8 cellular contexts compared by ENCODE assay signal in genomic region chr15:84633311-84634227, GRCh38. TPM values are rescaled to one million over a fixed set of nuclear protein-coding genes. Genes with fewer than 3 reads are reported as not detected.
DNase-seq lines count a peak whose midpoint lies in the region; ATAC-seq and TF ChIP-seq lines count a peak whose summit lies in the region.

No MANE protein-coding gene starts in this region.

- CTCF ChIA-PET in CD4-positive, alpha-beta memory T cell (lab: Charles Lee; ENCODE audit: partially characterized antibody): interaction anchor here (1.3 to 3.3 kb wide), 5 partner anchors 15 to 45 kb away, joined by 3 to 22 read pairs (median 12); partner anchors contain the start of genes WDR73 and ZSCAN2

- no peaks in the 10 kb centered on the region for H3K27me3 Mint-ChIP-seq in CD4-positive, alpha-beta memory T cell
- no peaks in the 10 kb centered on the region for H3K27me3 Mint-ChIP-seq in T-helper 1 cell treated with Interleukin-12 subunit alpha and Interleukin-12 subunit beta and Interleukin-4 antibody, amounts not matched to agents 30 μg/mL and 1 μg/mL, for 36 hours (ENCODE audit: low read depth)

- H3K27ac ChIP-seq in CD4-positive, alpha-beta memory T cell (ENCODE audit: low read depth, low read length): peak overlapping the region; percentile 75
- H3K27ac ChIP-seq in right atrium auricular region: peak overlapping the region; percentile 93 to 95
- peak overlapping the region; percentile 97 for H3K27ac ChIP-seq in psoas muscle
- peak overlapping the region; percentile 95 for H3K27ac ChIP-seq in uterus

- WGBS in psoas muscle, 3 donors: 0% methylated on average over 84 to 105 of the region's 105 CpGs

- no peaks in the 10 kb centered on the region for H3K27me3 ChIP-seq in CD4-positive, alpha-beta memory T cell (ENCODE audit: insufficient read depth, low read length)
- H3K27me3 ChIP-seq in right atrium auricular region: no peaks in the 10 kb centered on the region
- H3K27me3 ChIP-seq in psoas muscle (ENCODE audit: insufficient read depth in 3 of 3, low read length in 2 of 3): no peaks in the 10 kb centered on the region
- no peaks in the 10 kb centered on the region for H3K27me3 ChIP-seq in uterus

- DNase-seq in CD4-positive, alpha-beta memory T cell: peak; percentile 62 to 68 (median 67)
- peak; percentile 61 for DNase-seq in HuH-7.5 (ENCODE audit: low spot score)
- DNase-seq in amniotic stem cell (lab: John Stamatoyannopoulos, UW): peak; percentile 47
- peak; percentile 73 for DNase-seq in right atrium auricular region (ENCODE audit: low spot score)
- DNase-seq in psoas muscle: peak; percentile 71 to 85
- DNase-seq in uterus: peak; percentile 54 to 63

- H3K9me3 Mint-ChIP-seq in CD4-positive, alpha-beta memory T cell: no peaks in the 10 kb centered on the region
- H3K9me3 Mint-ChIP-seq in T-helper 1 cell treated with Interleukin-12 subunit alpha and Interleukin-12 subunit beta and Interleukin-4 antibody, amounts not matched to agents 30 μg/mL and 1 μg/mL, for 36 hours: no peaks in the 10 kb centered on the region

- H3K27ac Mint-ChIP-seq in CD4-positive, alpha-beta memory T cell: peak overlapping the region; percentile 91 to 97 (median 96)
- peak overlapping the region; percentile 95 for H3K27ac Mint-ChIP-seq in T-helper 1 cell treated with Interleukin-12 subunit alpha and Interleukin-12 subunit beta and Interleukin-4 antibody, amounts not matched to agents 30 μg/mL and 1 μg/mL, for 36 hours

- H3K4me1 Mint-ChIP-seq in CD4-positive, alpha-beta memory T cell: peaks cover 28 to 56% (median 44%) of the 10 kb centered on the region in 4 donors
- H3K4me1 Mint-ChIP-seq in T-helper 1 cell treated with Interleukin-12 subunit alpha and Interleukin-12 subunit beta and Interleukin-4 antibody, amounts not matched to agents 30 μg/mL and 1 μg/mL, for 36 hours (ENCODE audit: low read depth): peaks cover 34% of the 10 kb centered on the region

- H3K36me3 ChIP-seq in CD4-positive, alpha-beta memory T cell (ENCODE audit: insufficient read depth, low read length): peaks cover 8% of the 10 kb centered on the region
- H3K36me3 ChIP-seq in right atrium auricular region (peaks cover 12% of the 10 kb centered on the region), psoas muscle (ENCODE audit: insufficient read depth in 1 of 2, low read depth in 1 of 2) (peaks cover 4 to 28% of the 10 kb centered on the region in 2 donors), uterus (no peaks in the 10 kb centered on the region)

- H3K4me1 ChIP-seq in CD4-positive, alpha-beta memory T cell (ENCODE audit: insufficient read depth, low read length): peaks cover 40% of the 10 kb centered on the region
- H3K4me1 ChIP-seq in right atrium auricular region (peaks cover 0 to 28% of the 10 kb centered on the region in 2 donors), psoas muscle (peaks cover 28% of the 10 kb centered on the region), uterus (peaks cover 0 to 7% of the 10 kb centered on the region in 2 donors)

- peak overlapping the region; percentile 63 to 91 for H3K4me3 ChIP-seq in CD4-positive, alpha-beta memory T cell (ENCODE audit: low read length in 2 of 2)
- peak overlapping the region; percentile 64 to 67 for H3K4me3 ChIP-seq in right atrium auricular region
- H3K4me3 ChIP-seq in psoas muscle: peak overlapping the region; percentile 89
- H3K4me3 ChIP-seq in uterus: peak overlapping the region; percentile 47 to 57

- peak overlapping the region; percentile 91 to 97 (median 95) for H3K4me3 Mint-ChIP-seq in CD4-positive, alpha-beta memory T cell
- peak overlapping the region; percentile 93 for H3K4me3 Mint-ChIP-seq in T-helper 1 cell treated with Interleukin-12 subunit alpha and Interleukin-12 subunit beta and Interleukin-4 antibody, amounts not matched to agents 30 μg/mL and 1 μg/mL, for 36 hours

- TF ChIP-seq POLR2A in uterus (IDR thresholded peaks at IDR 0.05): peak in 1 of 2 donors; percentile 30

- ATAC-seq in GM21390 (IDR thresholded peaks at IDR 0.05; ENCODE audit: unreplicated experiment): peak; percentile 42
- peak; percentile 64 to 70 (median 64) for ATAC-seq in psoas muscle

- POLR2A ChIA-PET in CD4-positive, alpha-beta memory T cell (lab: Charles Lee; ENCODE audit: partially characterized antibody): interaction anchor here (0.6 to 7.2 kb wide), 17 partner anchors 10 to 174 kb away, joined by 3 to 101 read pairs (median 6); partner anchors contain the start of genes NMB, SEC11A, WDR73 and ZSCAN2

- no peaks in the 10 kb centered on the region for H3K9me3 ChIP-seq in CD4-positive, alpha-beta memory T cell (ENCODE audit: control insufficient read depth in 1 of 2, low read length in 2 of 2)
- H3K9me3 ChIP-seq in right atrium auricular region: no peaks in the 10 kb centered on the region
- H3K9me3 ChIP-seq in psoas muscle: no peaks in the 10 kb centered on the region
- H3K9me3 ChIP-seq in uterus: no peaks in the 10 kb centered on the region

- H3K36me3 Mint-ChIP-seq in CD4-positive, alpha-beta memory T cell: peaks cover 7 to 30% of the 10 kb centered on the region in 2 donors
- peaks cover 28% of the 10 kb centered on the region for H3K36me3 Mint-ChIP-seq in T-helper 1 cell treated with Interleukin-12 subunit alpha and Interleukin-12 subunit beta and Interleukin-4 antibody, amounts not matched to agents 30 μg/mL and 1 μg/mL, for 36 hours (ENCODE audit: low read depth)

- TF ChIP-seq CTCF in right atrium auricular region (IDR thresholded peaks at IDR 0.05) (no peak), psoas muscle (IDR thresholded peaks at IDR 0.05) (no peak), uterus (IDR thresholded peaks at IDR 0.05) (no peak)

- intact Hi-C loops in CD4-positive, alpha-beta memory T cell (cut with micrococcal nuclease): no loop called here
- intact Hi-C loops in psoas muscle (cut with DNase I) (no loop called here), uterus (cut with DNase I; ENCODE audit: low total_unique reads) (no loop called here)

RNA-seq across cellular contexts. Expression of gene WDR73, which starts 20.5 kb away (rescaled TPM):
- total RNA-seq in CD4-positive, alpha-beta memory T cell: 10 to 100 TPM; 39.4 to 42.5 TPM
- polyA plus RNA-seq in CD4-positive, alpha-beta memory T cell: 10 to 100 TPM; 13.3 to 18.4 TPM
- 10 to 100 TPM in 1 of 2 donors, 1 to 10 TPM in 1; 5.3 to 12.0 TPM for total RNA-seq in right atrium auricular region
- 10 to 100 TPM in 3 of 4 donors, 1 to 10 TPM in 1; 8.9 to 22.0 (median 12.1) TPM for total RNA-seq in psoas muscle
- 10 to 100 TPM; 13.6 to 18.7 (median 17.0) TPM for polyA plus RNA-seq in psoas muscle
- 10 to 100 TPM; 14.4 to 54.3 (median 39.3) TPM for total RNA-seq in uterus

RNA-seq across cellular contexts. Expression of gene NMB, which starts 24.4 kb away (rescaled TPM):
- total RNA-seq in CD4-positive, alpha-beta memory T cell: 1 to 10 TPM; 2.4 to 2.5 TPM
- polyA plus RNA-seq in CD4-positive, alpha-beta memory T cell: 1 to 10 TPM; 4.0 to 4.1 TPM
- total RNA-seq in right atrium auricular region (1 to 10 TPM; 1.0 to 6.3 TPM), psoas muscle (1 to 10 TPM; 1.0 to 2.1 (median 1.2) TPM), uterus (10 to 100 TPM in 1 of 4 donors, 1 to 10 TPM in 3; 3.1 to 10.5 (median 7.4) TPM)
- polyA plus RNA-seq in psoas muscle: 1 to 10 TPM; 3.1 to 6.3 (median 5.6) TPM

RNA-seq across cellular contexts. Expression of gene ZSCAN2, which starts 32.8 kb away (rescaled TPM):
- total RNA-seq in CD4-positive, alpha-beta memory T cell: 10 to 100 TPM; 11.4 to 14.1 TPM
- 1 to 10 TPM; 3.3 to 4.5 TPM for polyA plus RNA-seq in CD4-positive, alpha-beta memory T cell
- total RNA-seq in right atrium auricular region: 1 to 10 TPM; 4.9 to 5.6 TPM
- 1 to 10 TPM; 3.3 to 5.4 (median 4.4) TPM for total RNA-seq in psoas muscle
- 1 to 10 TPM; 3.5 to 9.6 (median 3.6) TPM for polyA plus RNA-seq in psoas muscle
- 10 to 100 TPM in 1 of 4 donors, 1 to 10 TPM in 2, under 1 TPM in 1; 0.59 to 30.0 (median 5.3) TPM for total RNA-seq in uterus

Comparison
In these comparisons a context has a peak if more than half of its experiments do, and no peak if none do; other contexts are left out.
1. Peak in every context shown above with its lines: DNase-seq, ATAC-seq, H3K4me3 ChIP-seq and H3K27ac ChIP-seq.